ENCODE assay signal across 17 cellular contexts in genomic region chr19:42900561-42900960, GRCh38. TPM values are rescaled to one million over a fixed set of nuclear protein-coding genes. Genes with fewer than 3 reads are reported as not detected.
"Had no signal": no experiment of that assay in that cellular context is flagged by ENCODE, and none has a peak within 500 bp of the region (broad histone marks: within the 10 kb centered on the region; RNA-seq: fewer than 3 reads in every experiment).

No MANE protein-coding gene starts in this region.

RNA-seq across cellular contexts. Expression of gene PSG6, which starts 17.1 kb away (rescaled TPM):
- total RNA-seq: activated B cell treated with CpG ODN at 0.5 μM for 24 hours; activated CD8-positive, alpha-beta T cell treated with anti-CD3 and anti-CD28 coated beads for 36 hours; activated T-cell treated with anti-CD3 and anti-CD28 coated beads, Interleukin-2, amount 50 U/mL, for 4 hours; activated T-helper 17 cell treated with anti-CD3 and anti-CD28 coated beads, Interleukin-2, amount 50 U/mL, for 72 hours; esophagus squamous epithelium; foreskin keratinocyte; heart left ventricle; left lung; lower lobe of right lung; natural killer cell; occipital lobe; psoas muscle; right cardiac atrium; spleen; suprapubic skin; T-helper 2 cell treated with Interferon-gamma antibody and Interleukin-4, amounts not matched to agents 100 ng/mL and 5 ng/mL, for 36 hours; ureter had no signal

RNA-seq across cellular contexts. Expression of gene PSG1, which starts 21.0 kb away (rescaled TPM):
- total RNA-seq: activated B cell treated with CpG ODN at 0.5 μM for 24 hours; activated CD8-positive, alpha-beta T cell treated with anti-CD3 and anti-CD28 coated beads for 36 hours; activated T-cell treated with anti-CD3 and anti-CD28 coated beads, Interleukin-2, amount 50 U/mL, for 4 hours; esophagus squamous epithelium; foreskin keratinocyte; heart left ventricle; left lung; lower lobe of right lung; natural killer cell; occipital lobe; psoas muscle; right cardiac atrium; spleen; suprapubic skin; T-helper 2 cell treated with Interferon-gamma antibody and Interleukin-4, amounts not matched to agents 100 ng/mL and 5 ng/mL, for 36 hours; ureter had no signal

RNA-seq across cellular contexts. Expression of gene PSG7, which starts 36.4 kb away (rescaled TPM):
- total RNA-seq: activated B cell treated with CpG ODN at 0.5 μM for 24 hours; activated CD8-positive, alpha-beta T cell treated with anti-CD3 and anti-CD28 coated beads for 36 hours; activated T-cell treated with anti-CD3 and anti-CD28 coated beads, Interleukin-2, amount 50 U/mL, for 4 hours; activated T-helper 17 cell treated with anti-CD3 and anti-CD28 coated beads, Interleukin-2, amount 50 U/mL, for 72 hours; esophagus squamous epithelium; foreskin keratinocyte; heart left ventricle; left lung; lower lobe of right lung; natural killer cell; occipital lobe; psoas muscle; right cardiac atrium; spleen; T-helper 2 cell treated with Interferon-gamma antibody and Interleukin-4, amounts not matched to agents 100 ng/mL and 5 ng/mL, for 36 hours; ureter had no signal
